ENCODE assay signal across 9 cellular contexts in genomic region chr2:222753251-222753824, GRCh38.
DNase-seq lines count a peak whose midpoint lies in the region; ATAC-seq and TF ChIP-seq lines count a peak whose summit lies in the region.
"Had no signal": no experiment of that assay in that cellular context is flagged by ENCODE, and none has a peak within 500 bp of the region (broad histone marks: within the 10 kb centered on the region; RNA-seq: fewer than 3 reads in every experiment).

No MANE protein-coding gene starts in this region.

- no peaks in the 10 kb centered on the region for H3K79me2 ChIP-seq in SK-N-SH (ENCODE audit: insufficient read depth)

- no peak for TF ChIP-seq RAD21 in SK-N-SH (IDR thresholded peaks at IDR 0.05; ENCODE audit: low read length)

- H3K27me3 Mint-ChIP-seq in activated T-cell treated with anti-CD3 and anti-CD28 coated beads, Interleukin-2, amount 50 U/mL, for 4 hours (ENCODE audit: low read depth): peaks cover 2% of the 10 kb centered on the region
- H3K27me3 Mint-ChIP-seq in HFFc6 (ENCODE audit: insufficient read depth): no peaks in the 10 kb centered on the region

- intact Hi-C loops in left ventricle myocardium superior (cut with micrococcal nuclease) (no loop called here), testis (cut with DNase I; ENCODE audit: low total_unique reads) (no loop called here)

- no peaks in the 10 kb centered on the region for H3K9me3 Mint-ChIP-seq in activated T-cell treated with anti-CD3 and anti-CD28 coated beads, Interleukin-2, amount 50 U/mL, for 4 hours
- H3K9me3 Mint-ChIP-seq in HFFc6: no peaks in the 10 kb centered on the region

- no peaks in the 10 kb centered on the region for H3K36me3 ChIP-seq in SK-N-SH (replicated peaks in 1 of 2; ENCODE audit: control insufficient read depth in 1 of 2, insufficient read depth in 2 of 2, low read length in 1 of 2)
- no peaks in the 10 kb centered on the region for H3K36me3 ChIP-seq in testis (ENCODE audit: low read depth, missing control alignments)

- H3K4me1 ChIP-seq in SK-N-SH (ENCODE audit: control insufficient read depth in 1 of 2, insufficient read depth in 2 of 2, low read depth in 1 of 2, low read length in 1 of 2) (peaks cover 0 to 16% of the 10 kb centered on the region in 2 experiments; a peak in 2 of 4 replicates), testis (peaks cover 25% of the 10 kb centered on the region)

- TF ChIP-seq CTCF in SK-N-SH (IDR thresholded peaks at IDR 0.05) (no peak), testis (IDR thresholded peaks at IDR 0.05) (no peak), GM10266 (IDR thresholded peaks at IDR 0.05; ENCODE audit: control insufficient read depth, insufficient read depth, low read depth, missing control alignments) (no peak), HFFc6 (IDR thresholded peaks at IDR 0.05) (no peak)

- no peak overlapping the region for H3K4me3 Mint-ChIP-seq in activated T-cell treated with anti-CD3 and anti-CD28 coated beads, Interleukin-2, amount 50 U/mL, for 4 hours
- H3K4me3 Mint-ChIP-seq in HFFc6: no peak overlapping the region

- H3K9me3 ChIP-seq in SK-N-SH: no peaks in the 10 kb centered on the region
- no peaks in the 10 kb centered on the region for H3K9me3 ChIP-seq in testis

- H3K9me2 ChIP-seq in SK-N-SH: no peaks in the 10 kb centered on the region

- H4K20me1 ChIP-seq in SK-N-SH (ENCODE audit: insufficient read depth): no peaks in the 10 kb centered on the region

- H3K4me3 ChIP-seq in SK-N-SH (ENCODE audit: low read depth in 2 of 2, low read length in 1 of 2) (no peak overlapping the region), testis (no peak overlapping the region)

- 63% methylated on average over 2 of the region's 2 CpGs for WGBS in SK-N-SH (ENCODE audit: low lambda C conversion rate)
- WGBS in testis, 2 donors: 21 to 44% methylated on average over 2 of the region's 2 CpGs

- H3K9ac ChIP-seq in SK-N-SH: no peak overlapping the region

- peaks cover 1% of the 10 kb centered on the region for H3K4me1 Mint-ChIP-seq in activated T-cell treated with anti-CD3 and anti-CD28 coated beads, Interleukin-2, amount 50 U/mL, for 4 hours (ENCODE audit: low read depth)
- H3K4me1 Mint-ChIP-seq in HFFc6 (ENCODE audit: low read depth): peaks cover 40% of the 10 kb centered on the region

- ATAC-seq in left ventricle myocardium superior: peak; percentile 98
- no peak for ATAC-seq in activated T-cell treated with anti-CD3 and anti-CD28 coated beads, Interleukin-2, amount 50 U/mL, for 4 hours

- TF ChIP-seq POLR2A in testis (IDR thresholded peaks at IDR 0.05): no peak

- no peak for TF ChIP-seq EP300 in SK-N-SH (IDR thresholded peaks at IDR 0.05; ENCODE audit: borderline replicate concordance in 1 of 2, low read depth in 1 of 2, low read length in 1 of 2)

- CTCF ChIA-PET in SK-N-SH (lab: Yijun Ruan, JAX): interaction anchor here (0.6 to 2.3 kb wide), 6 partner anchors 11 to 150 kb away, joined by 3 to 11 read pairs (median 4); no protein-coding TSS in a partner anchor

- DNase-seq in NCI-H1417 (lab: John Stamatoyannopoulos, UW): peak; percentile 53 to 89 (median 67)
- DNase-seq in SK-N-SH: peak; percentile 29
- DNase-seq in left ventricle myocardium superior: peak; percentile 70
- peak; percentile 35 for DNase-seq in testis
- no peak for DNase-seq in GM10266 (ENCODE audit: extremely low spot score)
- no peak for DNase-seq in activated T-cell treated with anti-CD3 and anti-CD28 coated beads, Interleukin-2, amount 50 U/mL, for 4 hours
- no peak for DNase-seq in HUDEP-2 (lab: John Stamatoyannopoulos, UW; ENCODE audit: unreplicated experiment in 76 of 76)
- DNase-seq in HFFc6: no peak
- DNase-seq: activated T-cell treated with anti-CD3 and anti-CD28 coated beads for 4 hours had no signal

- H3K27ac ChIP-seq in SK-N-SH (ENCODE audit: low read depth in 2 of 2, low read length in 1 of 2) (peak overlapping the region in 1 of 2 experiments; percentile 41; a peak in 2 of 4 replicates), testis (peak overlapping the region; percentile 46 to 76)

- H3K27me3 ChIP-seq in SK-N-SH (ENCODE audit: insufficient read depth): no peaks in the 10 kb centered on the region
- no peaks in the 10 kb centered on the region for H3K27me3 ChIP-seq in testis

- no peaks in the 10 kb centered on the region for H3F3A ChIP-seq in SK-N-SH (replicated peaks; ENCODE audit: insufficient read depth)

- H3K36me3 Mint-ChIP-seq in activated T-cell treated with anti-CD3 and anti-CD28 coated beads, Interleukin-2, amount 50 U/mL, for 4 hours (ENCODE audit: insufficient read depth): no peaks in the 10 kb centered on the region
- no peaks in the 10 kb centered on the region for H3K36me3 Mint-ChIP-seq in HFFc6 (ENCODE audit: low read depth)

- POLR2A ChIA-PET in SK-N-SH (lab: Yijun Ruan, JAX): no interaction called here

- peak overlapping the region; percentile 21; the same call in 1 of the 2 replicates for H3K4me2 ChIP-seq in SK-N-SH

- H3K27ac Mint-ChIP-seq in HFFc6: no peak overlapping the region

- H2AFZ ChIP-seq in SK-N-SH (ENCODE audit: low read depth): no peak overlapping the region

TF ChIP-seq in SK-N-SH, 30 proteins besides CTCF, POLR2A, EP300 and RAD21:
- TF ChIP-seq FOXJ3 (CRISPR knock-in tag; IDR thresholded peaks at IDR 0.05) (no peak), ELF1 (IDR thresholded peaks at IDR 0.05) (no peak), MXI1 (IDR thresholded peaks at IDR 0.05; ENCODE audit: low read depth, low read length) (no peak), YY1 (IDR thresholded peaks at IDR 0.05; ENCODE audit: low read depth) (no peak), SIN3A (IDR thresholded peaks at IDR 0.05; ENCODE audit: borderline replicate concordance, low read depth, low read length) (no peak), NRF1 (IDR thresholded peaks at IDR 0.05; ENCODE audit: low read depth, low read length) (no peak), MEF2A (IDR thresholded peaks at IDR 0.05; ENCODE audit: borderline replicate concordance, low read depth) (no peak), TEAD4 (IDR thresholded peaks at IDR 0.05; ENCODE audit: borderline replicate concordance, insufficient read depth) (no peak), REST (IDR thresholded peaks at IDR 0.05; ENCODE audit: low read depth, low read length) (no peak), USF2 (IDR thresholded peaks at IDR 0.05; ENCODE audit: borderline replicate concordance, low read depth, low read length) (no peak), FOXM1 (IDR thresholded peaks at IDR 0.05; ENCODE audit: low read depth) (no peak), RCOR1 (IDR thresholded peaks at IDR 0.05; ENCODE audit: low read length) (no peak), RXRA (IDR thresholded peaks at IDR 0.05; ENCODE audit: borderline replicate concordance, low read depth) (no peak), POLR2AphosphoS5 (IDR thresholded peaks at IDR 0.05; ENCODE audit: low read depth, low read length) (no peak), PBX3 (IDR thresholded peaks at IDR 0.05) (no peak), MAX (IDR thresholded peaks at IDR 0.05; ENCODE audit: low read depth) (no peak), RFX5 (IDR thresholded peaks at IDR 0.05; ENCODE audit: low read length) (no peak)

Comparison
In these comparisons a context has a peak if more than half of its experiments do, and no peak if none do; other contexts are left out.
1. DNase-seq: peak in NCI-H1417 (3 of 3), SK-N-SH (single experiment), left ventricle myocardium superior (single experiment) and testis (single experiment); none in GM10266 (single experiment), activated T-cell treated with anti-CD3 and anti-CD28 coated beads, Interleukin-2, amount 50 U/mL, for 4 hours (single experiment), HUDEP-2 (0 of 76) and HFFc6 (single experiment).